9 cellular contexts compared by ENCODE assay signal in genomic region chr17:73956595-73957465, GRCh38.
A peak's percentile ranks its signal among the peaks of the same experiment; 100 is the strongest.
DNase-seq lines count a peak whose midpoint lies in the region; ATAC-seq and TF ChIP-seq lines count a peak whose summit lies in the region.
"Had no signal": no experiment of that assay in that cellular context is flagged by ENCODE, and none has a peak within 500 bp of the region (broad histone marks: within the 10 kb centered on the region; RNA-seq: fewer than 3 reads in every experiment).

No MANE protein-coding gene starts in this region.

- peaks cover 5% of the 10 kb centered on the region for H3K4me1 Mint-ChIP-seq in glutamatergic neuron (ENCODE audit: low read depth, unreplicated experiment)

- no peak for TF ChIP-seq POLR2A in heart left ventricle (IDR thresholded peaks at IDR 0.05)

- whole genome bisulfite sequencing in heart left ventricle, 4 donors = 66 to 76% (median 70%) methylated on average over 15 of the region's 15 CpGs

- ATAC-seq in heart left ventricle (peak in 3 of 4 donors; percentile 37 to 57 (median 42)), Right ventricle myocardium inferior (no peak), HG02588 (IDR thresholded peaks at IDR 0.05; ENCODE audit: unreplicated experiment) (no peak), HG02981 (IDR thresholded peaks at IDR 0.05; ENCODE audit: unreplicated experiment) (no peak)

- H3K36me3 Mint-ChIP-seq in glutamatergic neuron (ENCODE audit: unreplicated experiment) = peaks cover 9% of the 10 kb centered on the region

- peaks cover 0 to 12% (median 9%) of the 10 kb centered on the region in 12 donors for H3K4me1 ChIP-seq in heart left ventricle

- H3K27me3 ChIP-seq in heart left ventricle = peaks cover 0 to 22% (median 13%) of the 10 kb centered on the region in 9 donors

- H3K9me3 ChIP-seq in heart left ventricle = peaks cover 0 to 4% (median 0%) of the 10 kb centered on the region in 12 donors

- DNase-seq in heart left ventricle = peak in 2 of 5 donors; percentile 20 to 37
- DNase-seq in Right ventricle myocardium inferior (ENCODE audit: missing footprints) = no peak
- peak; percentile 80 for DNase-seq in NCI-H510A treated with DMSO at 0.1 percent for 48 hours (lab: John Stamatoyannopoulos, UW)
- peak; percentile 42 for DNase-seq in activated T-cell treated with anti-CD3 and anti-CD28 coated beads for 48 hours (ENCODE audit: low read depth)
- peak; percentile 68 for DNase-seq in glutamatergic neuron
- peak; percentile 70 for DNase-seq in retina

- H3K9me3 Mint-ChIP-seq in glutamatergic neuron (ENCODE audit: unreplicated experiment) = peaks cover 5% of the 10 kb centered on the region

- no peak overlapping the region for H3K27ac Mint-ChIP-seq in glutamatergic neuron (ENCODE audit: unreplicated experiment)

- intact Hi-C loops in heart left ventricle (cut with DNase I) (loop anchor here in 7 of 10 donors (5.0 to 10.0 kb wide), 9 partner anchors 122 to 532 kb away; partner anchors contain the start of gene SDK2 (in 1 of the 7)), Right ventricle myocardium inferior (cut with DNase I) (loop anchor here (10.0 kb wide), 2 partner anchors 302 to 532 kb away; no protein-coding TSS in a partner anchor)

- H3K27ac ChIP-seq in heart left ventricle = no peak overlapping the region
- H3K27ac ChIP-seq: epithelial cell of prostate had no signal

- H3K4me3 ChIP-seq in heart left ventricle = no peak overlapping the region

- TF ChIP-seq CTCF in heart left ventricle (IDR thresholded peaks at IDR 0.05) = peak; percentile 13 to 54 (median 44)
- peak; percentile 50 for TF ChIP-seq CTCF in glutamatergic neuron (IDR thresholded peaks at IDR 0.05; ENCODE audit: partially characterized antibody, unreplicated experiment)

- no peak overlapping the region for H3K4me3 Mint-ChIP-seq in glutamatergic neuron (ENCODE audit: unreplicated experiment)

- no peaks in the 10 kb centered on the region for H3K27me3 Mint-ChIP-seq in glutamatergic neuron (ENCODE audit: unreplicated experiment)

- no peaks in the 10 kb centered on the region for H3K36me3 ChIP-seq in heart left ventricle

Comparison
In these comparisons a context has a peak if more than half of its experiments do, and no peak if none do; other contexts are left out.
1. ATAC-seq: peak in heart left ventricle (3 of 4); none in Right ventricle myocardium inferior (single experiment), HG02588 (single experiment) and HG02981 (single experiment).